In the genomic region with DNA sequence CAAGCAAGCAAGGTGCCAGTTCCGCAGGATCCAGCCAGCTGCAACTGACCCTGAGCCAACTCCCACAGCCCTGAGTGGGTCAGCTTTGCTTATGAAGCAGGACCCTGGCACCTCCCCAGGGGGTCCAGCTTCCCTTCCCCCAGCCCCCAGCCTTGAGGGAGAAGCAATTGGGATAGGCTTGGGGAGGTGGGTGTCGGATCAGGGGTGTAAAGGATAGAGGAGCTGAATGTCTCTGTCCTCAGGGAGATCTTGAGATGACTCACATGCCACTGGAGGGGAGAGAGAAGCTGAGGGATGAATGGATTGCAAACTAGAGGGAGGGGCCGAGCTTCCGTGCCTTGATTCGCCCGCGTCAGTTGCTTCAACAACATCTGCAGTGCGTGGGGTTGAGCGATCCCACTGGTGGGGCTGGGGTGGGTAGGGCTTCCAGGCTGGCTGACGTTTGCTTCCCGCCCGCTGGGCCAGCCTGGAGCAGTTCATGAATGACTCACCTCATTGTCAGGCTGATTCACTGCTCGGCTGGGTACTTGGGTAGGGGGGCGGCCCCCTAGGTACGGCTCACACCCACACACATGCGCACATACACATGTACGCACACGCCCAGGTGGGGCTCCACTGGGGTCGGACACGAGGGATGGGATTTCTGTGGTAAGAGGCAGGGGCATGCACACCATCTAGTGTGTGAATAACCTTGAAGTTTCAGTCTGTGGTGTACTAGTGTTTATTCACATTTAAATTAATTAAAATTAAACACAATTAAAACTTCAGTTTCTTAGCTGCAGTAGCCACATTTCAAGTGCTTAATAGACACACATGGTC, we compare ENCODE assay signal across 1 cellular context.
TF ChIP-seq lines count a peak whose summit lies in the region.

No MANE protein-coding gene starts in this region.

TF ChIP-seq in A549, 52 proteins besides CTCF, POLR2A, EP300 and RAD21 (continued from another document):
- TF ChIP-seq, protein P1, sequence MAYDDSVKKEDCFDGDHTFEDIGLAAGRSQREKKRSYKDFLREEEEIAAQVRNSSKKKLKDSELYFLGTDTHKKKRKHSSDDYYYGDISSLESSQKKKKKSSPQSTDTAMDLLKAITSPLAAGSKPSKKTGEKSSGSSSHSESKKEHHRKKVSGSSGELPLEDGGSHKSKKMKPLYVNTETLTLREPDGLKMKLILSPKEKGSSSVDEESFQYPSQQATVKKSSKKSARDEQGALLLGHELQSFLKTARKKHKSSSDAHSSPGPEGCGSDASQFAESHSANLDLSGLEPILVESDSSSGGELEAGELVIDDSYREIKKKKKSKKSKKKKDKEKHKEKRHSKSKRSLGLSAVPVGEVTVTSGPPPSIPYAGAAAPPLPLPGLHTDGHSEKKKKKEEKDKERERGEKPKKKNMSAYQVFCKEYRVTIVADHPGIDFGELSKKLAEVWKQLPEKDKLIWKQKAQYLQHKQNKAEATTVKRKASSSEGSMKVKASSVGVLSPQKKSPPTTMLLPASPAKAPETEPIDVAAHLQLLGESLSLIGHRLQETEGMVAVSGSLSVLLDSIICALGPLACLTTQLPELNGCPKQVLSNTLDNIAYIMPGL (CRISPR knock-in tag; IDR thresholded peaks at IDR 0.05; ENCODE audit: borderline replicate concordance), result no peak
- no peak for TF ChIP-seq TP53 (CRISPR knock-in tag; IDR thresholded peaks at IDR 0.05)
- TF ChIP-seq, protein P2, sequence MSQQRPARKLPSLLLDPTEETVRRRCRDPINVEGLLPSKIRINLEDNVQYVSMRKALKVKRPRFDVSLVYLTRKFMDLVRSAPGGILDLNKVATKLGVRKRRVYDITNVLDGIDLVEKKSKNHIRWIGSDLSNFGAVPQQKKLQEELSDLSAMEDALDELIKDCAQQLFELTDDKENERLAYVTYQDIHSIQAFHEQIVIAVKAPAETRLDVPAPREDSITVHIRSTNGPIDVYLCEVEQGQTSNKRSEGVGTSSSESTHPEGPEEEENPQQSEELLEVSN (IDR thresholded peaks at IDR 0.05; ENCODE audit: borderline replicate concordance, low read depth), result peak; percentile 46; the same call in 1 of the 2 replicates
- TF ChIP-seq, protein P3, sequence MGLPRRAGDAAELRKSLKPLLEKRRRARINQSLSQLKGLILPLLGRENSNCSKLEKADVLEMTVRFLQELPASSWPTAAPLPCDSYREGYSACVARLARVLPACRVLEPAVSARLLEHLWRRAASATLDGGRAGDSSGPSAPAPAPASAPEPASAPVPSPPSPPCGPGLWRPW (IDR thresholded peaks at IDR 0.05), result no peak
- TF ChIP-seq SREBF2 (IDR thresholded peaks at IDR 0.05), result no peak
- no peak for TF ChIP-seq POLR2AphosphoS2 (conservative IDR thresholded peaks at IDR 0.05; ENCODE audit: low read length)
- no peak for TF ChIP-seq HOXB13 (CRISPR knock-in tag; IDR thresholded peaks at IDR 0.05; ENCODE audit: low read depth)
- TF ChIP-seq SMC3 (IDR thresholded peaks at IDR 0.05), result no peak
- no peak for TF ChIP-seq ZC3H11A (IDR thresholded peaks at IDR 0.05)
- TF ChIP-seq FOXS1 (CRISPR knock-in tag; IDR thresholded peaks at IDR 0.05), result no peak
- TF ChIP-seq CEBPB (IDR thresholded peaks at IDR 0.05), result peak in 1 of 2 experiments; percentile 52; a peak in 1 of 4 replicates
- TF ChIP-seq, protein P4, sequence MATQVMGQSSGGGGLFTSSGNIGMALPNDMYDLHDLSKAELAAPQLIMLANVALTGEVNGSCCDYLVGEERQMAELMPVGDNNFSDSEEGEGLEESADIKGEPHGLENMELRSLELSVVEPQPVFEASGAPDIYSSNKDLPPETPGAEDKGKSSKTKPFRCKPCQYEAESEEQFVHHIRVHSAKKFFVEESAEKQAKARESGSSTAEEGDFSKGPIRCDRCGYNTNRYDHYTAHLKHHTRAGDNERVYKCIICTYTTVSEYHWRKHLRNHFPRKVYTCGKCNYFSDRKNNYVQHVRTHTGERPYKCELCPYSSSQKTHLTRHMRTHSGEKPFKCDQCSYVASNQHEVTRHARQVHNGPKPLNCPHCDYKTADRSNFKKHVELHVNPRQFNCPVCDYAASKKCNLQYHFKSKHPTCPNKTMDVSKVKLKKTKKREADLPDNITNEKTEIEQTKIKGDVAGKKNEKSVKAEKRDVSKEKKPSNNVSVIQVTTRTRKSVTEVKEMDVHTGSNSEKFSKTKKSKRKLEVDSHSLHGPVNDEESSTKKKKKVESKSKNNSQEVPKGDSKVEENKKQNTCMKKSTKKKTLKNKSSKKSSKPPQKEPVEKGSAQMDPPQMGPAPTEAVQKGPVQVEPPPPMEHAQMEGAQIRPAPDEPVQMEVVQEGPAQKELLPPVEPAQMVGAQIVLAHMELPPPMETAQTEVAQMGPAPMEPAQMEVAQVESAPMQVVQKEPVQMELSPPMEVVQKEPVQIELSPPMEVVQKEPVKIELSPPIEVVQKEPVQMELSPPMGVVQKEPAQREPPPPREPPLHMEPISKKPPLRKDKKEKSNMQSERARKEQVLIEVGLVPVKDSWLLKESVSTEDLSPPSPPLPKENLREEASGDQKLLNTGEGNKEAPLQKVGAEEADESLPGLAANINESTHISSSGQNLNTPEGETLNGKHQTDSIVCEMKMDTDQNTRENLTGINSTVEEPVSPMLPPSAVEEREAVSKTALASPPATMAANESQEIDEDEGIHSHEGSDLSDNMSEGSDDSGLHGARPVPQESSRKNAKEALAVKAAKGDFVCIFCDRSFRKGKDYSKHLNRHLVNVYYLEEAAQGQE (IDR thresholded peaks at IDR 0.05), result no peak
- no peak for TF ChIP-seq CBX8 (IDR thresholded peaks at IDR 0.05)
- TF ChIP-seq HEYL (CRISPR knock-in tag; IDR thresholded peaks at IDR 0.05), result no peak
- TF ChIP-seq, protein P5, sequence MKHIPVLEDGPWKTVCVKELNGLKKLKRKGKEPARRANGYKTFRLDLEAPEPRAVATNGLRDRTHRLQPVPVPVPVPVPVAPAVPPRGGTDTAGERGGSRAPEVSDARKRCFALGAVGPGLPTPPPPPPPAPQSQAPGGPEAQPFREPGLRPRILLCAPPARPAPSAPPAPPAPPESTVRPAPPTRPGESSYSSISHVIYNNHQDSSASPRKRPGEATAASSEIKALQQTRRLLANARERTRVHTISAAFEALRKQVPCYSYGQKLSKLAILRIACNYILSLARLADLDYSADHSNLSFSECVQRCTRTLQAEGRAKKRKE (CRISPR knock-in tag; IDR thresholded peaks at IDR 0.05; ENCODE audit: low read depth), result no peak
- no peak for TF ChIP-seq NPAS2 (CRISPR knock-in tag; IDR thresholded peaks at IDR 0.05; ENCODE audit: borderline replicate concordance)
- TF ChIP-seq CBX2 (IDR thresholded peaks at IDR 0.05; ENCODE audit: borderline replicate concordance, low read depth), result no peak
- 0 out of 2 replicates have a peak, but pooled peaks have one; percentile 2 for TF ChIP-seq NFE2L2 (conservative IDR thresholded peaks at IDR 0.05; ENCODE audit: low read length)
- TF ChIP-seq CHD2 (IDR thresholded peaks at IDR 0.05; ENCODE audit: low read length, partially characterized antibody), result no peak
- TF ChIP-seq ZSCAN20 (CRISPR knock-in tag; IDR thresholded peaks at IDR 0.05), result no peak
- no peak for TF ChIP-seq RCOR1 (IDR thresholded peaks at IDR 0.05; ENCODE audit: low read depth, low read length)
- TF ChIP-seq KDM1A (IDR thresholded peaks at IDR 0.05; ENCODE audit: low read depth), result no peak
- no peak for TF ChIP-seq RFX5 (IDR thresholded peaks at IDR 0.05)
- no peak for TF ChIP-seq FOSB (CRISPR knock-in tag; IDR thresholded peaks at IDR 0.05)
- peak; percentile 89 for TF ChIP-seq JUNB (IDR thresholded peaks at IDR 0.05)
- no peak for TF ChIP-seq CHD4 (IDR thresholded peaks at IDR 0.05; ENCODE audit: borderline replicate concordance)
- TF ChIP-seq, protein P6, sequence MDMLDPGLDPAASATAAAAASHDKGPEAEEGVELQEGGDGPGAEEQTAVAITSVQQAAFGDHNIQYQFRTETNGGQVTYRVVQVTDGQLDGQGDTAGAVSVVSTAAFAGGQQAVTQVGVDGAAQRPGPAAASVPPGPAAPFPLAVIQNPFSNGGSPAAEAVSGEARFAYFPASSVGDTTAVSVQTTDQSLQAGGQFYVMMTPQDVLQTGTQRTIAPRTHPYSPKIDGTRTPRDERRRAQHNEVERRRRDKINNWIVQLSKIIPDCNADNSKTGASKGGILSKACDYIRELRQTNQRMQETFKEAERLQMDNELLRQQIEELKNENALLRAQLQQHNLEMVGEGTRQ (IDR thresholded peaks at IDR 0.05), result no peak
- TF ChIP-seq, protein P7, sequence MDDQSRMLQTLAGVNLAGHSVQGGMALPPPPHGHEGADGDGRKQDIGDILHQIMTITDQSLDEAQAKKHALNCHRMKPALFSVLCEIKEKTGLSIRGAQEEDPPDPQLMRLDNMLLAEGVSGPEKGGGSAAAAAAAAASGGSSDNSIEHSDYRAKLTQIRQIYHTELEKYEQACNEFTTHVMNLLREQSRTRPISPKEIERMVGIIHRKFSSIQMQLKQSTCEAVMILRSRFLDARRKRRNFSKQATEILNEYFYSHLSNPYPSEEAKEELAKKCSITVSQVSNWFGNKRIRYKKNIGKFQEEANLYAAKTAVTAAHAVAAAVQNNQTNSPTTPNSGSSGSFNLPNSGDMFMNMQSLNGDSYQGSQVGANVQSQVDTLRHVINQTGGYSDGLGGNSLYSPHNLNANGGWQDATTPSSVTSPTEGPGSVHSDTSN (IDR thresholded peaks at IDR 0.05), result peak; percentile 73; the same call in 1 of the 2 replicates
- peak; percentile 95 for TF ChIP-seq FOSL2 (IDR thresholded peaks at IDR 0.05)
- TF ChIP-seq FOSL2 (CRISPR knock-in tag; IDR thresholded peaks at IDR 0.05), result peak; percentile 99
- no peak for TF ChIP-seq BHLHE40 (IDR thresholded peaks at IDR 0.05; ENCODE audit: low read depth, low read length)
- TF ChIP-seq MAZ (IDR thresholded peaks at IDR 0.05; ENCODE audit: borderline replicate concordance, low read depth, low read length), result peak; percentile 13; the same call in 1 of the 2 replicates
- TF ChIP-seq KDM5A (IDR thresholded peaks at IDR 0.05), result no peak
- TF ChIP-seq MYC (IDR thresholded peaks at IDR 0.05; ENCODE audit: borderline replicate concordance, low read length), result peak; percentile 58; the same call in 1 of the 2 replicates
- TF ChIP-seq HOXB5 (CRISPR knock-in tag; IDR thresholded peaks at IDR 0.05), result no peak
- TF ChIP-seq RNF2 (IDR thresholded peaks at IDR 0.05; ENCODE audit: borderline replicate concordance, low read depth), result no peak
- TF ChIP-seq ZNF302 (CRISPR knock-in tag; IDR thresholded peaks at IDR 0.05), result no peak
- no peak for TF ChIP-seq RARB (CRISPR knock-in tag; IDR thresholded peaks at IDR 0.05)
- peak; percentile 69 for TF ChIP-seq GATA3 (IDR thresholded peaks at IDR 0.05; ENCODE audit: borderline replicate concordance)
- no peak for TF ChIP-seq NR3C1 (IDR thresholded peaks at IDR 0.05)
- TF ChIP-seq HOXA7 (CRISPR knock-in tag; IDR thresholded peaks at IDR 0.05), result no peak
- no peak for TF ChIP-seq EHMT2 (IDR thresholded peaks at IDR 0.05; ENCODE audit: low read depth)
- no peak for TF ChIP-seq MAFK (IDR thresholded peaks at IDR 0.05; ENCODE audit: partially characterized antibody)
- no peak for TF ChIP-seq PHF8 (IDR thresholded peaks at IDR 0.05; ENCODE audit: borderline replicate concordance, low read depth)
- TF ChIP-seq ESRRA (IDR thresholded peaks at IDR 0.05; ENCODE audit: borderline replicate concordance, low read length), result no peak
- TF ChIP-seq, protein P8, sequence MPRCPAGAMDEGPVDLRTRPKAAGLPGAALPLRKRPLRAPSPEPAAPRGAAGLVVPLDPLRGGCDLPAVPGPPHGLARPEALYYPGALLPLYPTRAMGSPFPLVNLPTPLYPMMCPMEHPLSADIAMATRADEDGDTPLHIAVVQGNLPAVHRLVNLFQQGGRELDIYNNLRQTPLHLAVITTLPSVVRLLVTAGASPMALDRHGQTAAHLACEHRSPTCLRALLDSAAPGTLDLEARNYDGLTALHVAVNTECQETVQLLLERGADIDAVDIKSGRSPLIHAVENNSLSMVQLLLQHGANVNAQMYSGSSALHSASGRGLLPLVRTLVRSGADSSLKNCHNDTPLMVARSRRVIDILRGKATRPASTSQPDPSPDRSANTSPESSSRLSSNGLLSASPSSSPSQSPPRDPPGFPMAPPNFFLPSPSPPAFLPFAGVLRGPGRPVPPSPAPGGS (IDR thresholded peaks at IDR 0.05), result peak; percentile 51; the same call in 1 of the 3 replicates
- no peak for TF ChIP-seq TFCP2L1 (CRISPR knock-in tag; IDR thresholded peaks at IDR 0.05)
TF ChIP-seq in A549: peak in this region for 12.
